Comparison of ENCODE assay signal across 16 cellular contexts in the genomic region with DNA sequence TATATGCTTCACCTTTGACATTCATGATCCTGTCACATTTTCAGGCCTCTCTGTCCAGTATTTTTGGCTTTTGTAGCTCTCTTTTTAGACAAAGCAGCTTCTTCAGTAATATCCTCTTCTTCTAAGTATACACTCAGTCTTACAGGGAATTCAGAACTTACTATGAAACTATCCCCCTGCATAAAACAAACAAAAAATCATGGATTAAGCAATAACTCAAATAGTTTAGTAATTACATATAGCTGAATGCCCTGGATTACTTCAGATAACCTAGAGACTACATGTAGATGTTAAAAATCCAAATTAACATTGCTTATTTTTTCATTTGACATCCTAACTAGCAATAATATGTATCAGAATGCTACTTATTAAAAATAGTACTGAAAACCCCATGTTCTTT. TPM values are rescaled to one million over a fixed set of nuclear protein-coding genes. Genes with fewer than 3 reads are reported as not detected.
A peak's percentile ranks its signal among the peaks of the same experiment; 100 is the strongest.
DNase-seq lines count a peak whose midpoint lies in the region; ATAC-seq, FAIRE-seq and TF ChIP-seq lines count a peak whose summit lies in the region.
"Had no signal": no experiment of that assay in that cellular context is flagged by ENCODE, and none has a peak within 500 bp of the region (broad histone marks: within the 10 kb centered on the region; RNA-seq: fewer than 3 reads in every experiment).

No MANE protein-coding gene starts in this region.

- H3K27ac Mint-ChIP-seq in activated CD4-positive, alpha-beta memory T cell treated with anti-CD3 and anti-CD28 coated beads, Interleukin-2, amount 10 ng/mL, durations not matched to agents 7 days and 5 days: peak overlapping the region; percentile 17

- H3K27me3 Mint-ChIP-seq in activated CD4-positive, alpha-beta memory T cell treated with anti-CD3 and anti-CD28 coated beads, Interleukin-2, amount 10 ng/mL, durations not matched to agents 7 days and 5 days: no peaks in the 10 kb centered on the region

- ATAC-seq in GM21367 (IDR thresholded peaks at IDR 0.05; ENCODE audit: unreplicated experiment) (no peak), left ventricle myocardium superior (no peak), HG03571 (IDR thresholded peaks at IDR 0.05; ENCODE audit: unreplicated experiment) (no peak)
- ATAC-seq: activated CD4-positive, CD25-positive, alpha-beta regulatory T cell treated with anti-CD3 and anti-CD28 coated beads, Interleukin-2, amount 50 U/mL, for 24 hours had no signal

- no peaks in the 10 kb centered on the region for H3K9me2 ChIP-seq in hepatocyte (replicated peaks; ENCODE audit: insufficient read depth)

- H3K4me3 ChIP-seq in AG10803 (ENCODE audit: low read length) (no peak overlapping the region), GM12865 (ENCODE audit: low read depth, low read length) (peak overlapping the region; percentile 91; the same call in 1 of the 2 replicates), hepatocyte (no peak overlapping the region)
- H3K4me3 ChIP-seq: skin epidermis had no signal

- H3K27ac ChIP-seq in hepatocyte: peak overlapping the region; percentile 9
- H3K27ac ChIP-seq: skin epidermis had no signal

- TF ChIP-seq POLR2A in H54 (IDR thresholded peaks at IDR 0.05; ENCODE audit: low read depth, low read length): no peak

- H3K4me1 Mint-ChIP-seq in activated CD4-positive, alpha-beta memory T cell treated with anti-CD3 and anti-CD28 coated beads, Interleukin-2, amount 10 ng/mL, durations not matched to agents 7 days and 5 days: peaks cover 81% of the 10 kb centered on the region

- peak overlapping the region; percentile 14 for H3K4me2 ChIP-seq in hepatocyte

- DNase-seq in AG10803 (ENCODE audit: low read depth): peak; percentile 23
- no peak for DNase-seq in GM12865 (ENCODE audit: low read depth)
- no peak for DNase-seq in activated CD4-positive, alpha-beta memory T cell treated with anti-CD3 and anti-CD28 coated beads, Interleukin-2, amount 10 ng/mL, durations not matched to agents 7 days and 5 days
- no peak for DNase-seq in hepatocyte (ENCODE audit: low spot score)
- DNase-seq in left ventricle myocardium superior: no peak
- DNase-seq in H54 (ENCODE audit: insufficient read length, low spot score): no peak
- DNase-seq: amygdala, NCI-H524, SHP77 treated with DMSO at 0.1 percent for 48 hours had no signal

- H2AFZ ChIP-seq in hepatocyte: no peak overlapping the region

- CTCF ChIA-PET in activated CD4-positive, alpha-beta memory T cell treated with anti-CD3 and anti-CD28 coated beads, Interleukin-2, amount 10 ng/mL, durations not matched to agents 7 days and 5 days (lab: Charles Lee): no interaction called here

- H3K4me1 ChIP-seq in hepatocyte (ENCODE audit: insufficient read depth): peaks cover 31% of the 10 kb centered on the region

- intact Hi-C loops in left ventricle myocardium superior (cut with micrococcal nuclease): no loop called here

- no peak for FAIRE-seq in H54 (lab: Jason Lieb, UNC)
- FAIRE-seq: endometrium, GM19239, urothelium cell line had no signal

- no peak for TF ChIP-seq CTCF in AG10803 (conservative IDR thresholded peaks at IDR 0.05; ENCODE audit: low read length)
- TF ChIP-seq CTCF in GM12865 (IDR thresholded peaks at IDR 0.05; ENCODE audit: insufficient read depth, low read depth, low read length, missing control alignments): no peak
- TF ChIP-seq CTCF in hepatocyte (IDR thresholded peaks at IDR 0.05; ENCODE audit: poor library complexity): no peak

- peaks cover 65% of the 10 kb centered on the region for H3K79me2 ChIP-seq in hepatocyte

- no peaks in the 10 kb centered on the region for H3K9me3 ChIP-seq in hepatocyte (ENCODE audit: low read depth)

- H3K4me3 Mint-ChIP-seq in activated CD4-positive, alpha-beta memory T cell treated with anti-CD3 and anti-CD28 coated beads, Interleukin-2, amount 10 ng/mL, durations not matched to agents 7 days and 5 days: no peak overlapping the region

- peaks cover 29% of the 10 kb centered on the region for H3K36me3 ChIP-seq in hepatocyte (replicated peaks; ENCODE audit: insufficient read depth, low read depth)

- H4K20me1 ChIP-seq in hepatocyte (ENCODE audit: insufficient read depth, poor library complexity, severe bottlenecking): peaks cover 67% of the 10 kb centered on the region

- peaks cover 94% of the 10 kb centered on the region for H3K36me3 Mint-ChIP-seq in activated CD4-positive, alpha-beta memory T cell treated with anti-CD3 and anti-CD28 coated beads, Interleukin-2, amount 10 ng/mL, durations not matched to agents 7 days and 5 days (ENCODE audit: low read depth)

- no peaks in the 10 kb centered on the region for H3K9me3 Mint-ChIP-seq in activated CD4-positive, alpha-beta memory T cell treated with anti-CD3 and anti-CD28 coated beads, Interleukin-2, amount 10 ng/mL, durations not matched to agents 7 days and 5 days

- POLR2A ChIA-PET in activated CD4-positive, alpha-beta memory T cell treated with anti-CD3 and anti-CD28 coated beads, Interleukin-2, amount 10 ng/mL, durations not matched to agents 7 days and 5 days (lab: Charles Lee): interaction anchor here (0.8 to 9.6 kb wide), 6 partner anchors 9 to 59 kb away, joined by 3 to 325 read pairs (median 4); a partner anchor contains a TSS

- no peaks in the 10 kb centered on the region for H3K27me3 ChIP-seq in hepatocyte

RNA-seq across cellular contexts. Expression of a gene that starts 5.2 kb away (rescaled TPM):
- 100 to 1,000 TPM; 183 to 184 TPM for total RNA-seq in activated CD4-positive, alpha-beta memory T cell treated with anti-CD3 and anti-CD28 coated beads, Interleukin-2, amount 10 ng/mL, durations not matched to agents 7 days and 5 days
- 240 and 318 TPM in 2 replicates for total RNA-seq in hepatocyte
- polyA plus RNA-seq in hepatocyte: 42.1 and 51.9 TPM in 2 replicates
- 36.1 TPM for total RNA-seq in left ventricle myocardium superior

RNA-seq across cellular contexts. Expression of a gene that starts 5.3 kb away (rescaled TPM):
- 10 to 100 TPM; 24.4 to 24.6 TPM for total RNA-seq in activated CD4-positive, alpha-beta memory T cell treated with anti-CD3 and anti-CD28 coated beads, Interleukin-2, amount 10 ng/mL, durations not matched to agents 7 days and 5 days
- total RNA-seq in hepatocyte (72.0 and 75.6 TPM in 2 replicates), left ventricle myocardium superior (36.4 TPM)
- 31.1 and 32.9 TPM in 2 replicates for polyA plus RNA-seq in hepatocyte

RNA-seq across cellular contexts. Expression of a gene that starts 48.0 kb away (rescaled TPM):
- total RNA-seq in activated CD4-positive, alpha-beta memory T cell treated with anti-CD3 and anti-CD28 coated beads, Interleukin-2, amount 10 ng/mL, durations not matched to agents 7 days and 5 days: 10 to 100 TPM; 40.6 to 42.9 TPM
- total RNA-seq in hepatocyte (30.9 and 33.7 TPM in 2 replicates), left ventricle myocardium superior (20.3 TPM)
- 18.3 and 32.5 TPM in 2 replicates for polyA plus RNA-seq in hepatocyte
